19 cellular contexts compared by ENCODE assay signal in the genomic region with DNA sequence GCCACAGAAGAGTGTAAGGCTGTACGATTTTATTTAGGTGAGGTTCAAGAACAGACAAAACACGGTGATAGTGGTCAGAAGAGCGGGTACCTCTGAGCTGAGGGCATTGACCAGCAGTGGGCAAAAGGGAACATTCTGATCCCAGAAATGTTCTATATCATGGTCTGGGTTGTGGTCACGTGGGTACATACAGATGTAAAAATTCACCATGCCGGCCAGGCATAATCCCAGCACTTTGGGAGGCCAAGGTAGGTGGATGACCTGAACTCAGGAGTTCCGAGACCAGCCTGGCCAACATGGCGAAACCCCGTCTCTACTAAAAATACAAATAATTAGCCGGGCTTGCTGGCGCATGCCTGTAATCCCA. TPM values are rescaled to one million over a fixed set of nuclear protein-coding genes. Genes with fewer than 3 reads are reported as not detected.
DNase-seq lines count a peak whose midpoint lies in the region; ATAC-seq and TF ChIP-seq lines count a peak whose summit lies in the region.
"Had no signal": no experiment of that assay in that cellular context is flagged by ENCODE, and none has a peak within 500 bp of the region (broad histone marks: within the 10 kb centered on the region; RNA-seq: fewer than 3 reads in every experiment).

No MANE protein-coding gene starts in this region.

- POLR2A ChIA-PET in HCT116 (lab: Charles Lee), result interaction anchor here (0.6 to 1.5 kb wide), 3 partner anchors 12 to 168 kb away, joined by 3 to 4 read pairs (median 3); partner anchors contain the start of gene GGA1
- POLR2A ChIA-PET in T-cell (lab: Charles Lee), result no interaction called here

- CTCF ChIA-PET in HCT116 (lab: Charles Lee), result interaction anchor here (0.9 to 1.6 kb wide), 2 partner anchors 12 to 41 kb away, joined by 3 read pairs; no protein-coding TSS in a partner anchor
- CTCF ChIA-PET in T-cell (lab: Charles Lee), result no interaction called here

- H3K36me3 ChIP-seq in HCT116 (ENCODE audit: control insufficient read depth in 1 of 2, insufficient read depth in 2 of 2, low read length in 2 of 2), result peaks cover 6 to 24% of the 10 kb centered on the region in 2 experiments; a peak in 3 of 4 replicates
- peaks cover 35% of the 10 kb centered on the region for H3K36me3 ChIP-seq in adipocyte (ENCODE audit: control insufficient read depth, insufficient read depth, low read length, severe bottlenecking)
- no peaks in the 10 kb centered on the region for H3K36me3 ChIP-seq in hepatocyte (replicated peaks; ENCODE audit: insufficient read depth, low read depth)
- peaks cover 10 to 20% of the 10 kb centered on the region in 2 donors for H3K36me3 ChIP-seq in thyroid gland
- peaks cover 20 to 33% of the 10 kb centered on the region in 2 donors for H3K36me3 ChIP-seq in ascending aorta

- H2AFZ ChIP-seq in HCT116 (ENCODE audit: low read depth, low read length, poor library complexity, severe bottlenecking), result no peak overlapping the region
- no peak overlapping the region for H2AFZ ChIP-seq in hepatocyte

- ATAC-seq in HCT116 (peak; percentile 10), T-cell (replicated peaks in 1 of 4) (no peak)
- ATAC-seq: T-helper 17 cell had no signal

- no TSS peak for BruUV-seq in HCT116 (replicated peaks; lab: Mats Ljungman, UMichigan)

- H3K4me1 ChIP-seq in HCT116 (ENCODE audit: control insufficient read depth in 1 of 2, insufficient read depth in 2 of 2, low read length in 2 of 2) (peaks cover 36 to 79% of the 10 kb centered on the region in 2 experiments), adipocyte (ENCODE audit: control insufficient read depth, insufficient read depth, low read length) (peaks cover 31% of the 10 kb centered on the region), hepatocyte (ENCODE audit: insufficient read depth) (no peaks in the 10 kb centered on the region), thyroid gland (peaks cover 19 to 27% of the 10 kb centered on the region in 2 donors), ascending aorta (peaks cover 0 to 4% of the 10 kb centered on the region in 2 donors)

- no peaks in the 10 kb centered on the region for H4K20me1 ChIP-seq in HCT116 (ENCODE audit: insufficient read depth)
- no peaks in the 10 kb centered on the region for H4K20me1 ChIP-seq in hepatocyte (ENCODE audit: insufficient read depth, poor library complexity, severe bottlenecking)

- 82% methylated on average over 10 of the region's 10 CpGs for WGBS in hepatocyte (ENCODE audit: low lambda C conversion rate, missing lambda C conversion rate)
- WGBS in thyroid gland, 2 donors, result 73 to 77% methylated on average over 10 of the region's 10 CpGs

- H3K9me3 Mint-ChIP-seq in T-cell, result no peaks in the 10 kb centered on the region
- H3K9me3 Mint-ChIP-seq: activated naive CD8-positive, alpha-beta T cell treated with anti-CD3 and anti-CD28 coated beads for 36 hours; activated T-cell treated with anti-CD3 and anti-CD28 coated beads, Interleukin-2, amount 50 U/mL, for 24 hours; CD14-positive monocyte had no signal

- H3K27me3 Mint-ChIP-seq in T-cell, result no peaks in the 10 kb centered on the region
- H3K27me3 Mint-ChIP-seq: activated naive CD8-positive, alpha-beta T cell treated with anti-CD3 and anti-CD28 coated beads for 36 hours; activated T-cell treated with anti-CD3 and anti-CD28 coated beads, Interleukin-2, amount 50 U/mL, for 24 hours; T-helper 17 cell had no signal

- no peak for TF ChIP-seq POLR2A in HCT116 (IDR thresholded peaks at IDR 0.05; ENCODE audit: borderline replicate concordance, extremely low read depth, insufficient read depth, insufficient read length)
- TF ChIP-seq POLR2A in thyroid gland (IDR thresholded peaks at IDR 0.05), result no peak

- RAD21 ChIA-PET in HCT116 (lab: Charles Lee; ENCODE audit: low non-redundant PET in 1 of 2, low total read pairs in 2 of 2, uncharacterized antibody in 2 of 2, unreplicated experiment in 2 of 2), result no interaction called here

- H3K9ac ChIP-seq in HCT116 (ENCODE audit: low read length) (peak overlapping the region; percentile 53), adipocyte (ENCODE audit: low read length) (peak overlapping the region; percentile 30)

- no peak for DNase-seq in HCT116 (ENCODE audit: low read depth, low spot score)
- peak; percentile 32 for DNase-seq in adipocyte (ENCODE audit: low read depth)
- no peak for DNase-seq in hepatocyte (ENCODE audit: low spot score)
- DNase-seq in thyroid gland, result no peak
- DNase-seq in ascending aorta (ENCODE audit: low spot score in 2 of 2), result no peak
- DNase-seq in T-cell, result no peak
- no peak for DNase-seq in NCI-H82 treated with DMSO at 0.1 percent for 48 hours (lab: John Stamatoyannopoulos, UW; ENCODE audit: unreplicated experiment)
- DNase-seq: activated CD4-positive, alpha-beta T cell treated with anti-CD3 and anti-CD28 coated beads for 4 hours; activated naive CD8-positive, alpha-beta T cell treated with anti-CD3 and anti-CD28 coated beads for 36 hours; activated T-cell treated with anti-CD3 and anti-CD28 coated beads, Interleukin-2, amount 50 U/mL, for 24 hours; DND-41; NCI-H187; NCI-H748 treated with DMSO at 0.1 percent for 48 hours; stimulated activated CD4-positive, alpha-beta T cell treated with anti-CD3 and anti-CD28 coated beads, Interleukin-1b, Interleukin-23, amount 100 ng/mL, for 48 hours; T-helper 17 cell had no signal

- no peaks in the 10 kb centered on the region for H3K79me2 ChIP-seq in HCT116 (ENCODE audit: insufficient read depth, low read length)
- H3K79me2 ChIP-seq in hepatocyte, result no peaks in the 10 kb centered on the region

- H3K4me3 ChIP-seq in HCT116 (replicated peaks in 1 of 2; ENCODE audit: low read depth in 1 of 2, low read length in 2 of 2) (no peak overlapping the region), adipocyte (ENCODE audit: low read length) (peak overlapping the region; percentile 51), hepatocyte (no peak overlapping the region), thyroid gland (replicated peaks in 1 of 3) (no peak overlapping the region), ascending aorta (no peak overlapping the region)
- H3K4me3 ChIP-seq: psoas muscle, tibial artery had no signal

- peak overlapping the region; percentile 30 for H3K27ac ChIP-seq in HCT116 (ENCODE audit: low read depth, low read length)
- peak overlapping the region; percentile 56 for H3K27ac ChIP-seq in hepatocyte
- peak overlapping the region; percentile 80 to 86 (median 82) for H3K27ac ChIP-seq in thyroid gland
- H3K27ac ChIP-seq in ascending aorta, result no peak overlapping the region
- H3K27ac ChIP-seq: psoas muscle, tibial artery had no signal

- H3K36me3 Mint-ChIP-seq in T-cell, result peaks cover 12% of the 10 kb centered on the region

- no peaks in the 10 kb centered on the region for H3K4me1 Mint-ChIP-seq in T-cell
- H3K4me1 Mint-ChIP-seq: activated naive CD8-positive, alpha-beta T cell treated with anti-CD3 and anti-CD28 coated beads for 36 hours; CD14-positive monocyte had no signal

- H3K4me2 ChIP-seq in HCT116 (ENCODE audit: low read length) (peak overlapping the region; percentile 49), hepatocyte (no peak overlapping the region)

- H3K27me3 ChIP-seq in HCT116 (ENCODE audit: insufficient read depth, low read length) (no peaks in the 10 kb centered on the region), adipocyte (replicated peaks; ENCODE audit: control insufficient read depth, insufficient read depth, low read length) (no peaks in the 10 kb centered on the region), hepatocyte (no peaks in the 10 kb centered on the region), thyroid gland (no peaks in the 10 kb centered on the region), ascending aorta (no peaks in the 10 kb centered on the region)
- H3K27me3 ChIP-seq: tibial artery had no signal

- TF ChIP-seq RAD21 in HCT116 (IDR thresholded peaks at IDR 0.05; ENCODE audit: low read depth), result no peak

- H3K9me3 ChIP-seq in HCT116 (ENCODE audit: control insufficient read depth in 1 of 2, insufficient read depth in 1 of 2, low read depth in 1 of 2, low read length in 2 of 2) (no peaks in the 10 kb centered on the region), adipocyte (ENCODE audit: control insufficient read depth, low read length) (no peaks in the 10 kb centered on the region), hepatocyte (ENCODE audit: low read depth) (no peaks in the 10 kb centered on the region), thyroid gland (no peaks in the 10 kb centered on the region), ascending aorta (no peaks in the 10 kb centered on the region)
- H3K9me3 ChIP-seq: psoas muscle, tibial artery had no signal

- TF ChIP-seq CTCF in HCT116 (IDR thresholded peaks at IDR 0.05 in 2 of 3, conservative IDR thresholded peaks at IDR 0.05 in 1 of 3; ENCODE audit: borderline replicate concordance in 1 of 3, insufficient read depth in 1 of 3, low read depth in 2 of 3, low read length in 2 of 3) (no peak), hepatocyte (IDR thresholded peaks at IDR 0.05; ENCODE audit: poor library complexity) (no peak), thyroid gland (IDR thresholded peaks at IDR 0.05) (no peak), ascending aorta (IDR thresholded peaks at IDR 0.05) (no peak)

- H3K4me3 Mint-ChIP-seq in T-cell, result no peak overlapping the region
- H3K4me3 Mint-ChIP-seq: activated naive CD8-positive, alpha-beta T cell treated with anti-CD3 and anti-CD28 coated beads for 36 hours; activated T-cell treated with anti-CD3 and anti-CD28 coated beads, Interleukin-2, amount 50 U/mL, for 24 hours; CD14-positive monocyte; T-helper 17 cell had no signal

- H3K9me2 ChIP-seq in HCT116 (ENCODE audit: insufficient read depth) (no peaks in the 10 kb centered on the region), hepatocyte (replicated peaks; ENCODE audit: insufficient read depth) (no peaks in the 10 kb centered on the region)

- intact Hi-C loops in HCT116 (cut with micrococcal nuclease), result loop anchor here (2.0 kb wide), 1 partner anchor 24 kb away; no protein-coding TSS in a partner anchor
- intact Hi-C loops in thyroid gland (cut with DNase I), result no loop called here
- intact Hi-C loops in ascending aorta (cut with DNase I), result no loop called here

- H3K27ac Mint-ChIP-seq in T-cell, result no peak overlapping the region
- H3K27ac Mint-ChIP-seq: activated naive CD8-positive, alpha-beta T cell treated with anti-CD3 and anti-CD28 coated beads for 36 hours; T-helper 17 cell had no signal

TF ChIP-seq in HCT116, 20 proteins besides CTCF, POLR2A, EP300 and RAD21 (continues in another document):
- TF ChIP-seq ELF1 (IDR thresholded peaks at IDR 0.05; ENCODE audit: borderline replicate concordance, low read depth), result no peak
- TF ChIP-seq SRF (IDR thresholded peaks at IDR 0.05; ENCODE audit: low read depth), result no peak
- no peak for TF ChIP-seq JUND (IDR thresholded peaks at IDR 0.05)
- no peak for TF ChIP-seq FOSL1 (IDR thresholded peaks at IDR 0.05; ENCODE audit: low read depth)

RNA-seq across cellular contexts. Expression of gene GCAT, which starts 31.1 kb away (rescaled TPM):
- total RNA-seq in HCT116 (2021; ENCODE audit: unreplicated experiment) (88.7 TPM), hepatocyte (20.2 and 20.4 TPM in 2 replicates), thyroid gland (10 to 100 TPM; 30.4 to 59.1 (median 38.2) TPM), ascending aorta (4.5 TPM), T-cell (1 to 10 TPM; 1.2 to 3.5 (median 2.3) TPM)
- 92.9 and 111 TPM in 2 replicates for polyA plus RNA-seq in HCT116 (2012)
- 31.5 and 40.0 TPM in 2 replicates for polyA plus RNA-seq in hepatocyte

RNA-seq across cellular contexts. Expression of gene GALR3, which starts 46.6 kb away (rescaled TPM):
- 0.32 TPM for total RNA-seq in HCT116 (2021; ENCODE audit: unreplicated experiment)
- 0.12 TPM in 1 of 2 replicates, not detected in the other for polyA plus RNA-seq in HCT116 (2012)
- total RNA-seq in hepatocyte, result not detected in 2 replicates
- polyA plus RNA-seq in hepatocyte, result 0.29 TPM in 1 of 2 replicates, not detected in the other
- not detected for total RNA-seq in thyroid gland
- total RNA-seq in ascending aorta, result not detected
- not detected for total RNA-seq in T-cell
- total RNA-seq: activated naive CD8-positive, alpha-beta T cell treated with anti-CD3 and anti-CD28 coated beads for 36 hours; LHCN-M2; T-helper 17 cell had no signal
- polyA plus RNA-seq: CD14-positive monocyte had no signal

Comparison
In these comparisons a context has a peak if more than half of its experiments do, and no peak if none do; other contexts are left out.
1. H3K27ac ChIP-seq: peak in HCT116 (single experiment), hepatocyte (single experiment) and thyroid gland (3 of 3); none in ascending aorta (0 of 2).